ENCODE assay signal across 24 cellular contexts in genomic region chr3:157793745-157794144, GRCh38.
"Had no signal": no experiment of that assay in that cellular context is flagged by ENCODE, and none has a peak within 500 bp of the region (broad histone marks: within the 10 kb centered on the region; RNA-seq: fewer than 3 reads in every experiment).

No MANE protein-coding gene starts in this region.

- H3K36me3 ChIP-seq: ascending aorta had no signal

- H3K27ac ChIP-seq: body of pancreas had no signal

- H3K27me3 ChIP-seq: ascending aorta, body of pancreas had no signal

- H3K4me3 ChIP-seq: ascending aorta, body of pancreas, K562 had no signal

- DNase-seq: activated B cell treated with CpG ODN at 0.5 μM for 24 hours; activated CD4-positive, alpha-beta memory T cell treated with anti-CD3 and anti-CD28 coated beads for 36 hours; activated CD4-positive, alpha-beta T cell treated with anti-CD3 and anti-CD28 coated beads for 1 hour; activated CD4-positive, alpha-beta T cell treated with anti-CD3 and anti-CD28 coated beads, Interleukin-2, amount 10 ng/mL, durations not matched to agents 7 days and 5 days; activated CD8-positive, alpha-beta memory T cell treated with anti-CD3 and anti-CD28 coated beads for 24 hours; activated effector memory CD4-positive, alpha-beta T cell treated with anti-CD3 and anti-CD28 coated beads, Interleukin-2, amount 50 U/mL, for 16 hours; activated naive CD4-positive, alpha-beta T cell treated with Interleukin-2 at 50 U/mL for 16 hours; activated naive CD8-positive, alpha-beta T cell treated with anti-CD3 and anti-CD28 coated beads, Interleukin-2, amount 50 U/mL, for 24 hours; activated T-cell treated with anti-CD3 and anti-CD28 coated beads, Interleukin-2, amount 50 U/mL, for 4 hours; amniotic stem cell; body of pancreas; Karpas-422; MM.1S; NCI-H1105; NCI-H1436 treated with DMSO at 0.1 percent for 48 hours; NCI-H187; NCI-H2081 treated with DMSO at 0.1 percent for 48 hours; NCI-H226; NCI-H748 treated with DMSO at 0.1 percent for 48 hours; T-helper 2 cell; T1000 had no signal

- H3K4me1 ChIP-seq: body of pancreas had no signal

- H3K9me3 ChIP-seq: ascending aorta, body of pancreas had no signal

- ATAC-seq: activated naive CD4-positive, alpha-beta T cell treated with anti-CD3 and anti-CD28 coated beads, Interleukin-2, amount 50 U/mL, for 72 hours; activated naive CD8-positive, alpha-beta T cell treated with anti-CD3 and anti-CD28 coated beads, Interleukin-2, amount 50 U/mL, for 24 hours; activated T-cell treated with anti-CD3 and anti-CD28 coated beads, Interleukin-2, amount 50 U/mL, for 4 hours; body of pancreas; K562 had no signal
